8 cellular contexts compared by ENCODE assay signal in genomic region chr20:45834797-45835161, GRCh38. TPM values are rescaled to one million over a fixed set of nuclear protein-coding genes. Genes with fewer than 3 reads are reported as not detected.
DNase-seq lines count a peak whose midpoint lies in the region; ATAC-seq and TF ChIP-seq lines count a peak whose summit lies in the region.

No MANE protein-coding gene starts in this region.

- 20 to 21% methylated on average over 14 of the region's 14 CpGs for WGBS in GM23248 (ENCODE audit: low coverage in 1 of 2, low lambda C conversion rate in 2 of 2, missing lambda C conversion rate in 2 of 2), 2 experiments

- peak overlapping the region; percentile 95 for H3K9ac ChIP-seq in GM23248
- peak overlapping the region; percentile 89 for H3K9ac ChIP-seq in rectal smooth muscle tissue (ENCODE audit: low read length)

- peak overlapping the region; percentile 96 for H3K4me2 ChIP-seq in GM23248 (ENCODE audit: unreplicated experiment)

- peaks cover 32% of the 10 kb centered on the region for H3K4me1 ChIP-seq in GM23248 (ENCODE audit: insufficient read depth)
- H3K4me1 ChIP-seq in rectal smooth muscle tissue (ENCODE audit: control insufficient read depth, insufficient read depth, low read length) = peaks cover 19% of the 10 kb centered on the region

- H3K4me3 ChIP-seq in GM23248 = peak overlapping the region; percentile 92
- H3K4me3 ChIP-seq in rectal smooth muscle tissue (ENCODE audit: low read length) = peak overlapping the region; percentile 95

- H3K4me1 Mint-ChIP-seq in activated CD8-positive, alpha-beta T cell treated with anti-CD3 and anti-CD28 coated beads, Interleukin-2, amount 10 ng/mL, durations not matched to agents 7 days and 5 days (ENCODE audit: low read depth) = peaks cover 13% of the 10 kb centered on the region

- intact Hi-C loops in left cardiac atrium (cut with DNase I) = no loop called here

- no peak overlapping the region for H3K27ac Mint-ChIP-seq in activated CD8-positive, alpha-beta T cell treated with anti-CD3 and anti-CD28 coated beads, Interleukin-2, amount 10 ng/mL, durations not matched to agents 7 days and 5 days

- H3K27me3 Mint-ChIP-seq in activated CD8-positive, alpha-beta T cell treated with anti-CD3 and anti-CD28 coated beads, Interleukin-2, amount 10 ng/mL, durations not matched to agents 7 days and 5 days (ENCODE audit: low read depth) = peaks cover 3% of the 10 kb centered on the region

- in situ Hi-C loops in GM23248 (cut with MboI) = no loop called here
- in situ Hi-C loops in KBM-7 (cut with MboI; ENCODE audit: low pct_unique_long_range_greater_than_20kb, low sequenced_read_pairs) = no loop called here

- DNase-seq in GM23248 (peak; percentile 21), left cardiac atrium (peak; percentile 47), NCI-H524 treated with DMSO at 0.1 percent for 48 hours (lab: John Stamatoyannopoulos, UW) (no peak), KBM-7 (no peak), GM10248 (ENCODE audit: extremely low spot score) (no peak)
- no peak for DNase-seq in activated CD8-positive, alpha-beta T cell treated with anti-CD3 and anti-CD28 coated beads, Interleukin-2, amount 10 ng/mL, durations not matched to agents 7 days and 5 days

- H3K9me3 ChIP-seq in GM23248 (ENCODE audit: low read depth) = no peaks in the 10 kb centered on the region

- H2AFZ ChIP-seq in GM23248 = no peak overlapping the region

- H3K27ac ChIP-seq in GM23248 (peak overlapping the region; percentile 97), rectal smooth muscle tissue (ENCODE audit: low read depth, low read length) (peak overlapping the region; percentile 81)

- H3K4me3 Mint-ChIP-seq in activated CD8-positive, alpha-beta T cell treated with anti-CD3 and anti-CD28 coated beads, Interleukin-2, amount 10 ng/mL, durations not matched to agents 7 days and 5 days = peak overlapping the region; percentile 45

- CTCF ChIA-PET in activated CD8-positive, alpha-beta T cell treated with anti-CD3 and anti-CD28 coated beads, Interleukin-2, amount 10 ng/mL, durations not matched to agents 7 days and 5 days (lab: Charles Lee) = no interaction called here
- CTCF ChIA-PET in GM10248 (lab: Yijun Ruan, JAX) = interaction anchor here (1.0 to 1.6 kb wide), 2 partner anchors 17 to 64 kb away, joined by 3 to 4 read pairs; no protein-coding TSS in a partner anchor

- no peak for ATAC-seq in activated CD8-positive, alpha-beta T cell treated with anti-CD3 and anti-CD28 coated beads, Interleukin-2, amount 10 ng/mL, durations not matched to agents 7 days and 5 days
- ATAC-seq in left cardiac atrium (no peak), HG02981 (IDR thresholded peaks at IDR 0.05; ENCODE audit: unreplicated experiment) (no peak)

- peaks cover 49% of the 10 kb centered on the region for H3K79me2 ChIP-seq in GM23248 (ENCODE audit: insufficient read depth)

- no peaks in the 10 kb centered on the region for H4K20me1 ChIP-seq in GM23248 (ENCODE audit: insufficient read depth)

- no peaks in the 10 kb centered on the region for H3K9me3 Mint-ChIP-seq in activated CD8-positive, alpha-beta T cell treated with anti-CD3 and anti-CD28 coated beads, Interleukin-2, amount 10 ng/mL, durations not matched to agents 7 days and 5 days (ENCODE audit: insufficient read depth)

- H3K36me3 Mint-ChIP-seq in activated CD8-positive, alpha-beta T cell treated with anti-CD3 and anti-CD28 coated beads, Interleukin-2, amount 10 ng/mL, durations not matched to agents 7 days and 5 days (ENCODE audit: low read depth) = no peaks in the 10 kb centered on the region

- H3K36me3 ChIP-seq in GM23248 (ENCODE audit: low read depth) (peaks cover 9% of the 10 kb centered on the region; the same call in 1 of the 2 replicates), rectal smooth muscle tissue (ENCODE audit: control insufficient read depth, insufficient read depth, low read length) (no peaks in the 10 kb centered on the region)

- no peaks in the 10 kb centered on the region for H3K27me3 ChIP-seq in GM23248 (replicated peaks; ENCODE audit: insufficient read depth)
- no peaks in the 10 kb centered on the region for H3K27me3 ChIP-seq in rectal smooth muscle tissue (ENCODE audit: control insufficient read depth, insufficient read depth, low read length)

- POLR2A ChIA-PET in activated CD8-positive, alpha-beta T cell treated with anti-CD3 and anti-CD28 coated beads, Interleukin-2, amount 10 ng/mL, durations not matched to agents 7 days and 5 days (lab: Charles Lee) = interaction anchor here (1.3 to 2.4 kb wide), 2 partner anchors 23 to 56 kb away, joined by 3 to 12 read pairs; partner anchors contain the start of genes ACOT8, CTSA, NEURL2 and ZSWIM3
- POLR2A ChIA-PET in GM10248 (lab: Yijun Ruan, JAX) = no interaction called here

- TF ChIP-seq CTCF in GM10248 (IDR thresholded peaks at IDR 0.05; ENCODE audit: control extremely low read depth, extremely low read depth, low read depth, missing control alignments) = no peak

- peaks cover 37% of the 10 kb centered on the region; the same call in 1 of the 2 replicates for H3F3A ChIP-seq in GM23248 (ENCODE audit: insufficient read depth)

- no peaks in the 10 kb centered on the region for H3K9me2 ChIP-seq in GM23248 (ENCODE audit: insufficient read depth)

RNA-seq across cellular contexts. Expression of gene SNX21, which starts 1.2 kb away (rescaled TPM):
- total RNA-seq in GM23248 (2014; rRNA removed; shearing (Covaris generic)) = 88.4 and 100 TPM in 2 replicates
- 50.9 and 54.7 TPM in 2 replicates for polyA plus RNA-seq in GM23248 (2016; fragmentation: Nextera tagmentation; extraction: Ambion mirVana)
- total RNA-seq in activated CD8-positive, alpha-beta T cell treated with anti-CD3 and anti-CD28 coated beads, Interleukin-2, amount 10 ng/mL, durations not matched to agents 7 days and 5 days = 1 to 10 TPM; 1.6 to 1.7 TPM
- total RNA-seq in left cardiac atrium = 10 to 100 TPM; 23.2 to 30.2 TPM

RNA-seq across cellular contexts. Expression of gene TNNC2, which starts 7.7 kb away (rescaled TPM):
- not detected in 2 replicates for total RNA-seq in GM23248 (2014; rRNA removed; shearing (Covaris generic))
- polyA plus RNA-seq in GM23248 (2016; fragmentation: Nextera tagmentation; extraction: Ambion mirVana) = 0.83 and 1.1 TPM in 2 replicates
- total RNA-seq in activated CD8-positive, alpha-beta T cell treated with anti-CD3 and anti-CD28 coated beads, Interleukin-2, amount 10 ng/mL, durations not matched to agents 7 days and 5 days = not detected
- total RNA-seq in left cardiac atrium = under 1 TPM in 1 of 2 donors, not detected in 1; 0.32 TPM

RNA-seq across cellular contexts. Expression of gene UBE2C, which starts 22.3 kb away (rescaled TPM):
- total RNA-seq in GM23248 (2014; rRNA removed; shearing (Covaris generic)) = 33.8 and 38.8 TPM in 2 replicates
- 69.2 and 78.4 TPM in 2 replicates for polyA plus RNA-seq in GM23248 (2016; fragmentation: Nextera tagmentation; extraction: Ambion mirVana)
- 100 to 1,000 TPM; 251 to 261 TPM for total RNA-seq in activated CD8-positive, alpha-beta T cell treated with anti-CD3 and anti-CD28 coated beads, Interleukin-2, amount 10 ng/mL, durations not matched to agents 7 days and 5 days
- total RNA-seq in left cardiac atrium = 1 to 10 TPM in 1 of 2 donors, under 1 TPM in 1; 0.73 to 1.6 TPM

RNA-seq across cellular contexts. Expression of gene ACOT8, which starts 22.4 kb away (rescaled TPM):
- total RNA-seq in GM23248 (2014; rRNA removed; shearing (Covaris generic)) = 37.2 and 55.2 TPM in 2 replicates
- polyA plus RNA-seq in GM23248 (2016; fragmentation: Nextera tagmentation; extraction: Ambion mirVana) = 30.0 and 32.9 TPM in 2 replicates
- total RNA-seq in activated CD8-positive, alpha-beta T cell treated with anti-CD3 and anti-CD28 coated beads, Interleukin-2, amount 10 ng/mL, durations not matched to agents 7 days and 5 days = 10 to 100 TPM; 29.3 to 32.1 TPM
- 10 to 100 TPM; 20.2 to 21.4 TPM for total RNA-seq in left cardiac atrium

RNA-seq across cellular contexts. Expression of gene ZSWIM3, which starts 22.6 kb away (rescaled TPM):
- total RNA-seq in GM23248 (2014; rRNA removed; shearing (Covaris generic)) = 4.3 and 5.3 TPM in 2 replicates
- polyA plus RNA-seq in GM23248 (2016; fragmentation: Nextera tagmentation; extraction: Ambion mirVana) = 1.9 and 2.0 TPM in 2 replicates
- total RNA-seq in activated CD8-positive, alpha-beta T cell treated with anti-CD3 and anti-CD28 coated beads, Interleukin-2, amount 10 ng/mL, durations not matched to agents 7 days and 5 days = 1 to 10 TPM; 5.1 to 5.8 TPM
- 1 to 10 TPM; 1.7 to 2.5 TPM for total RNA-seq in left cardiac atrium

Comparison
In these comparisons a context has a peak if more than half of its experiments do, and no peak if none do; other contexts are left out.
1. DNase-seq: peak in GM23248 (single experiment) and left cardiac atrium (single experiment); none in activated CD8-positive, alpha-beta T cell treated with anti-CD3 and anti-CD28 coated beads, Interleukin-2, amount 10 ng/mL, durations not matched to agents 7 days and 5 days (single experiment), NCI-H524 treated with DMSO at 0.1 percent for 48 hours (single experiment), KBM-7 (single experiment) and GM10248 (single experiment).
2. RNA of gene SNX21, which starts 1.2 kb away (total RNA-seq): 88.4 to 100 TPM in GM23248 and 23.2 to 30.2 TPM in left cardiac atrium; 1.6 to 1.7 TPM in activated CD8-positive, alpha-beta T cell treated with anti-CD3 and anti-CD28 coated beads, Interleukin-2, amount 10 ng/mL, durations not matched to agents 7 days and 5 days; every median in the first group is over 4 times any median in the second.
3. RNA of gene UBE2C, which starts 22.3 kb away (total RNA-seq): 251 to 261 TPM in activated CD8-positive, alpha-beta T cell treated with anti-CD3 and anti-CD28 coated beads, Interleukin-2, amount 10 ng/mL, durations not matched to agents 7 days and 5 days and 33.8 to 38.8 TPM in GM23248; 0.73 to 1.6 TPM in left cardiac atrium; every median in the first group is over 10 times any median in the second.